Comparison of ENCODE assay signal across 22 cellular contexts in the genomic region with DNA sequence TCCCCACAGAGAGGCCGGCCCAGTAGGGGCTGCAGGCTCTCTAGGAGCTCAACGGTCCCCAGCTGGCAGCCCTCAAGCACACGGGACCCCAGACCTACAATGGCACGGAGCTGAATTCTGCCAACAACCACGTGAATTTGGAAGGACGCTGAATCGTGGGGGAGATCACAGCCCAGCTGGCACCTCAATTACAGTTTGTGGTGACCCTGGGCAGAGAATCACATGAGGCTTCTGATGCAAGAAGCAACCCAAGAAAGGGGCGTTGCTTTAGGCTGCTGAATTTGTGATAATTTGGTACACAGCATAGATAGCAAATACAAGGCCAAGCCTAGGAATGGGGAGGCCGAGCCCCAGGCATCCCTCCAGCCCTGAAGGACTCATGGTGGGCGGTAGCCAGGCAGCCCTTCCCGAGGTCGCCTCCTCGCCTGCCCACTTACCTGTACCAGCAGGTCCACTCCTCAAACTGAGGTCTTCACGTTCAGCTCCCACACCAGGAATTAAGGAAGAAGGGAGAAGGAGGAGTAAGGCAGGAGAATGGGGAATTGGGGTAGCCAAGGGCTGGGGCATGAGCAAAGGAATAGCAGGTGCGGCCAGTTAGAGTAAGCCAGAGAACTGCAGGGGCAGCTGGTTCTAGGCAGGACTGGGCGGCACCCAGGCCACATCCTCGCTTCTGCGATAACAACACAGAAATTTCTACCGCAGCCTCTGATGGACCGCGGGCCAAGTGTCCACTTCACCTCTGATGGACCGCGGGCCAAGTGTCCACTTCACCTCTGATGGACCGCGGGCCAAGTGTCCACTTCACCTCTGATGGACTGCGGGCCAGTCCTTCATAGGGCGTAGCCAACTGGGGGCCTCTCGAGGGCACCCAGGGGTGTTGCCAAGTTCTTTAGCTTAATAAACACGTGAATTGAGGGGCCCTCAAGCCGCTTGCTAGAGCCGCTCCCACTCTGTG. TPM values are rescaled to one million over a fixed set of nuclear protein-coding genes. Genes with fewer than 3 reads are reported as not detected.
A peak's percentile ranks its signal among the peaks of the same experiment; 100 is the strongest.
DNase-seq lines count a peak whose midpoint lies in the region; ATAC-seq and TF ChIP-seq lines count a peak whose summit lies in the region.
"Had no signal": no experiment of that assay in that cellular context is flagged by ENCODE, and none has a peak within 500 bp of the region (broad histone marks: within the 10 kb centered on the region; RNA-seq: fewer than 3 reads in every experiment).

No MANE protein-coding gene starts in this region.

- H2AFZ ChIP-seq in osteoblast (ENCODE audit: low read length), result no peak overlapping the region

- H3K36me3 ChIP-seq in osteoblast (ENCODE audit: insufficient read depth, low read length), result no peaks in the 10 kb centered on the region
- H3K36me3 ChIP-seq: colonic mucosa, tibial artery had no signal

- peaks cover 4% of the 10 kb centered on the region for H3K27me3 ChIP-seq in osteoblast (ENCODE audit: insufficient read depth, low read length)
- H3K27me3 ChIP-seq: colonic mucosa had no signal

- intact Hi-C loops in left ventricle myocardium superior (cut with micrococcal nuclease), result loop anchor here (10.0 kb wide), 1 partner anchor 159 kb away; no protein-coding TSS in a partner anchor
- intact Hi-C loops in activated CD8-positive, alpha-beta T cell treated with anti-CD3 and anti-CD28 coated beads for 36 hours (cut with micrococcal nuclease), result no loop called here

- H4K20me1 ChIP-seq in osteoblast (ENCODE audit: insufficient read depth, low read length), result no peaks in the 10 kb centered on the region

- no peak for DNase-seq in stimulated activated naive CD8-positive, alpha-beta T cell treated with anti-CD3 and anti-CD28 coated beads, Interleukin-15, amount 100 ng/mL, for 72 hours
- no peak for DNase-seq in stimulated activated naive CD8-positive, alpha-beta T cell treated with anti-CD3 and anti-CD28 coated beads, Interleukin-15, Interleukin-2, amounts not matched to agents 100 U/mL and 50 U/mL, for 24 hours
- DNase-seq in left ventricle myocardium superior, result peak; percentile 23
- peak; percentile 58 for DNase-seq in osteoblast (ENCODE audit: insufficient read length, low spot score, missing footprints)
- no peak for DNase-seq in DMS53 treated with DMSO at 0.1 percent for 48 hours (lab: John Stamatoyannopoulos, UW; ENCODE audit: unreplicated experiment)
- DNase-seq in HuH-7.5 (ENCODE audit: low spot score), result no peak
- DNase-seq in activated CD8-positive, alpha-beta T cell treated with anti-CD3 and anti-CD28 coated beads for 36 hours, result no peak
- DNase-seq: activated CD8-positive, alpha-beta T cell treated with anti-CD3 and anti-CD28 coated beads, Interleukin-2, amount 10 ng/mL, durations not matched to agents 7 days and 5 days; activated gamma-delta T cell; Caco-2; colonic mucosa; glutamatergic neuron; NCI-H1436 treated with DMSO at 0.1 percent for 48 hours; NCI-H524; stimulated activated CD4-positive, alpha-beta T cell treated with anti-CD3 and anti-CD28 coated beads, Interleukin-2, amount 100 ng/mL, for 24 hours had no signal

- no peaks in the 10 kb centered on the region for H3K27me3 Mint-ChIP-seq in stimulated activated naive CD8-positive, alpha-beta T cell treated with anti-CD3 and anti-CD28 coated beads, Interleukin-15, amount 100 ng/mL, for 72 hours
- H3K27me3 Mint-ChIP-seq in activated CD8-positive, alpha-beta T cell treated with anti-CD3 and anti-CD28 coated beads for 36 hours, result no peaks in the 10 kb centered on the region

- ATAC-seq in stimulated activated naive CD8-positive, alpha-beta T cell treated with anti-CD3 and anti-CD28 coated beads, Interleukin-15, amount 100 ng/mL, for 72 hours, result no peak
- no peak for ATAC-seq in stimulated activated naive CD8-positive, alpha-beta T cell treated with anti-CD3 and anti-CD28 coated beads, Interleukin-15, Interleukin-2, amounts not matched to agents 100 U/mL and 50 U/mL, for 24 hours
- ATAC-seq in left ventricle myocardium superior (no peak), SK-N-SH treated with all-trans-retinoic acid at 6 μM for 48 hours (no peak)
- no peak for ATAC-seq in activated CD8-positive, alpha-beta T cell treated with anti-CD3 and anti-CD28 coated beads for 36 hours
- ATAC-seq: activated CD8-positive, alpha-beta T cell treated with anti-CD3 and anti-CD28 coated beads, Interleukin-2, amount 10 ng/mL, durations not matched to agents 7 days and 5 days; stimulated activated memory B cell treated with anti-CD40 and anti-IgM and Interleukin-4, amounts not matched to agents 10 μg/mL and 1 μg/mL and 100 μg/mL, for 72 hours had no signal

- H3K4me3 ChIP-seq in osteoblast (ENCODE audit: insufficient read depth, low read length), result no peak overlapping the region
- H3K4me3 ChIP-seq: colonic mucosa, skin epidermis, tibial artery had no signal

- H3K27ac Mint-ChIP-seq in stimulated activated naive CD8-positive, alpha-beta T cell treated with anti-CD3 and anti-CD28 coated beads, Interleukin-15, amount 100 ng/mL, for 72 hours, result peak overlapping the region; percentile 38 to 43
- no peak overlapping the region for H3K27ac Mint-ChIP-seq in activated CD8-positive, alpha-beta T cell treated with anti-CD3 and anti-CD28 coated beads for 36 hours
- H3K27ac Mint-ChIP-seq: activated CD8-positive, alpha-beta T cell treated with anti-CD3 and anti-CD28 coated beads, Interleukin-2, amount 10 ng/mL, durations not matched to agents 7 days and 5 days; progenitor cell of endocrine pancreas; stimulated activated memory B cell treated with anti-CD40 and anti-IgM and Interleukin-4, amounts not matched to agents 10 μg/mL and 1 μg/mL and 100 μg/mL, for 72 hours had no signal

- H3K27ac ChIP-seq in osteoblast (ENCODE audit: low read depth, low read length), result no peak overlapping the region
- H3K27ac ChIP-seq: colonic mucosa, RWPE1, tibial artery had no signal

- POLR2A ChIA-PET in activated CD8-positive, alpha-beta T cell treated with anti-CD3 and anti-CD28 coated beads for 36 hours (lab: Charles Lee), result no interaction called here

- TF ChIP-seq CTCF in osteoblast (IDR thresholded peaks at IDR 0.05; ENCODE audit: extremely low read depth, low read depth, low read length), result no peak
- TF ChIP-seq CTCF in activated CD8-positive, alpha-beta T cell treated with anti-CD3 and anti-CD28 coated beads for 36 hours (IDR thresholded peaks at IDR 0.05), result no peak

- H3K4me1 ChIP-seq in osteoblast (ENCODE audit: insufficient read depth, low read length), result peaks cover 6% of the 10 kb centered on the region
- H3K4me1 ChIP-seq: colonic mucosa had no signal

- no peak overlapping the region for H3K4me2 ChIP-seq in osteoblast (ENCODE audit: insufficient read depth, low read length)

- CTCF ChIA-PET in activated CD8-positive, alpha-beta T cell treated with anti-CD3 and anti-CD28 coated beads for 36 hours (lab: Charles Lee), result interaction anchor here (0.9 kb wide), 1 partner anchor 157 kb away, joined by 3 read pairs; no protein-coding TSS in a partner anchor

- no peaks in the 10 kb centered on the region for H3K9me3 ChIP-seq in osteoblast (ENCODE audit: low read depth, low read length)
- H3K9me3 ChIP-seq: Caco-2, colonic mucosa, tibial artery had no signal

- no peaks in the 10 kb centered on the region for H3K9me3 Mint-ChIP-seq in stimulated activated naive CD8-positive, alpha-beta T cell treated with anti-CD3 and anti-CD28 coated beads, Interleukin-15, amount 100 ng/mL, for 72 hours
- H3K9me3 Mint-ChIP-seq in activated CD8-positive, alpha-beta T cell treated with anti-CD3 and anti-CD28 coated beads for 36 hours, result no peaks in the 10 kb centered on the region
- H3K9me3 Mint-ChIP-seq: neural crest cell; stimulated activated memory B cell treated with anti-CD40 and anti-IgM and Interleukin-4, amounts not matched to agents 10 μg/mL and 1 μg/mL and 100 μg/mL, for 72 hours had no signal

- no peaks in the 10 kb centered on the region for H3K36me3 Mint-ChIP-seq in activated CD8-positive, alpha-beta T cell treated with anti-CD3 and anti-CD28 coated beads for 36 hours (ENCODE audit: low read depth)
- H3K36me3 Mint-ChIP-seq: stimulated activated memory B cell treated with anti-CD40 and anti-IgM and Interleukin-4, amounts not matched to agents 10 μg/mL and 1 μg/mL and 100 μg/mL, for 72 hours had no signal

- peaks cover 7% of the 10 kb centered on the region for H3K4me1 Mint-ChIP-seq in stimulated activated naive CD8-positive, alpha-beta T cell treated with anti-CD3 and anti-CD28 coated beads, Interleukin-15, amount 100 ng/mL, for 72 hours
- H3K4me1 Mint-ChIP-seq in activated CD8-positive, alpha-beta T cell treated with anti-CD3 and anti-CD28 coated beads for 36 hours (ENCODE audit: low read depth), result peaks cover 7% of the 10 kb centered on the region
- H3K4me1 Mint-ChIP-seq: neural crest cell had no signal

- no peak overlapping the region for H3K4me3 Mint-ChIP-seq in stimulated activated naive CD8-positive, alpha-beta T cell treated with anti-CD3 and anti-CD28 coated beads, Interleukin-15, amount 100 ng/mL, for 72 hours
- no peak overlapping the region for H3K4me3 Mint-ChIP-seq in activated CD8-positive, alpha-beta T cell treated with anti-CD3 and anti-CD28 coated beads for 36 hours
- H3K4me3 Mint-ChIP-seq: activated CD8-positive, alpha-beta T cell treated with anti-CD3 and anti-CD28 coated beads, Interleukin-2, amount 10 ng/mL, durations not matched to agents 7 days and 5 days; neural crest cell; stimulated activated memory B cell treated with anti-CD40 and anti-IgM and Interleukin-4, amounts not matched to agents 10 μg/mL and 1 μg/mL and 100 μg/mL, for 72 hours had no signal

- H3K79me2 ChIP-seq in osteoblast (ENCODE audit: insufficient read depth, low read length), result no peaks in the 10 kb centered on the region

TF ChIP-seq in SK-N-SH treated with all-trans-retinoic acid at 6 μM for 48 hours, 23 proteins besides CTCF, POLR2A, EP300 and RAD21 (continues in another document):
- TF ChIP-seq RARB (CRISPR knock-in tag; IDR thresholded peaks at IDR 0.05) (no peak), CSDC2 (CRISPR knock-in tag; IDR thresholded peaks at IDR 0.05) (no peak), PPARA (CRISPR knock-in tag; IDR thresholded peaks at IDR 0.05; ENCODE audit: borderline replicate concordance) (no peak)

RNA-seq across cellular contexts. Expression of a gene that starts 23.4 kb away (rescaled TPM):
- total RNA-seq in left ventricle myocardium superior, result 95.6 TPM
- 4.0 and 11.5 TPM in 2 replicates for total RNA-seq in osteoblast
- under 1 TPM in 1 of 2 experiments, not detected in 1; 0.11 TPM for total RNA-seq in activated CD8-positive, alpha-beta T cell treated with anti-CD3 and anti-CD28 coated beads for 36 hours
- total RNA-seq: activated CD8-positive, alpha-beta T cell treated with anti-CD3 and anti-CD28 coated beads, Interleukin-2, amount 10 ng/mL, durations not matched to agents 7 days and 5 days had no signal

RNA-seq across cellular contexts. Expression of a gene that starts 47.1 kb away (rescaled TPM):
- total RNA-seq in left ventricle myocardium superior (8.7 TPM), osteoblast (3.5 and 3.6 TPM in 2 replicates)
- 10 to 100 TPM; 16.2 to 17.5 TPM for total RNA-seq in activated CD8-positive, alpha-beta T cell treated with anti-CD3 and anti-CD28 coated beads for 36 hours

Comparison
In these comparisons a context has a peak if more than half of its experiments do, and no peak if none do; other contexts are left out.
1. DNase-seq: peak in left ventricle myocardium superior (single experiment) and osteoblast (single experiment); none in stimulated activated naive CD8-positive, alpha-beta T cell treated with anti-CD3 and anti-CD28 coated beads, Interleukin-15, amount 100 ng/mL, for 72 hours (0 of 2), stimulated activated naive CD8-positive, alpha-beta T cell treated with anti-CD3 and anti-CD28 coated beads, Interleukin-15, Interleukin-2, amounts not matched to agents 100 U/mL and 50 U/mL, for 24 hours (single experiment), DMS53 treated with DMSO at 0.1 percent for 48 hours (single experiment), HuH-7.5 (single experiment) and activated CD8-positive, alpha-beta T cell treated with anti-CD3 and anti-CD28 coated beads for 36 hours (single experiment).